8 cellular contexts compared by ENCODE assay signal in the genomic region with DNA sequence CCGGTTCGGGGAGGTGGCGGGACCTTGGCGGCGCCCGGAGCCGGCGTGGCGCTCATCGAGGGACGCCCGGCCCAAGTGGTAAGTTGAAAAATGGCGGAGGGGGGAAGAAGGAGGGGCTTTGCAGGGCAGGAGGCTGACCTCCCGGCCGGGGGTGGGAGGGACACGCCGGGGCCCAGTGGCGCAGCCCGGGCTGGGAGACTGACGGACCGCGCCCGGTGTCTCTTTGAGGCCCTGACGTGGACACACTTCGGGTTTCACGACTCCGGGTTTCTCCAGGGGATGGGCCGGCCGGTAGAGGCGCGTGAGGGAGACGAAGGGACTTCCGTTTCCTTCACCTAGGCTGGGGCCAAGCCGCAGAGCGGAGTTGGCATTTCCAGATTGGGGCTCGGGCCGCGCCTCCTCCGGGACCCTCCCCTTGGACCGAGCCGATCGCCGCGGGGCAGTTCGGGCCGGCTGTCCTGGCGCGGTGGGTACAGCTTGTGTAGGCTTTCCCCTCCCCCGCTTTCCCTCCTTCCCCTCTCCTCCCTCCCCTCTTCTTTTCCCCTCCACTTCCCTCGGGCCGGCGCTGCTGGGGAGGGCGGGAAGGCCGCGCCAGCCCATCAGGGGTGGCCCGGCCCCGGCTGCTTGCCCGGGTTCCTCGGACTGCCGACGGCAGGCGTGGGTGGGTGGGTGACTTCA. TPM values are rescaled to one million over a fixed set of nuclear protein-coding genes. Genes with fewer than 3 reads are reported as not detected.
DNase-seq lines count a peak whose midpoint lies in the region; ATAC-seq and TF ChIP-seq lines count a peak whose summit lies in the region.

A gene (plus strand): TSS at position 226 of the 678 bp plus-strand sequence. CDS start 25,610 bp downstream, outside the sequence.

- CTCF ChIA-PET in AG04450 (lab: Charles Lee) = interaction anchor here (0.9 kb wide), 1 partner anchor 27 kb away, joined by 11 read pairs; no protein-coding TSS in a partner anchor

- peak within 1 kb of the TSS; percentile 97 for H3K27ac ChIP-seq in AG04450 (ENCODE audit: low read depth, low read length)

- H3K4me3 ChIP-seq in AG04450 (ENCODE audit: low read depth, low read length) = peak within 1 kb of the TSS; percentile 66
- H3K4me3 ChIP-seq in choroid plexus epithelial cell (ENCODE audit: low read depth, low read length) = peak within 1 kb of the TSS; percentile 78

- no peaks in the 10 kb centered on the region for H3K27me3 ChIP-seq in AG04450 (ENCODE audit: control insufficient read depth, insufficient read depth, low read length)

- TF ChIP-seq CTCF in AG04450 (IDR thresholded peaks at IDR 0.05; ENCODE audit: low read depth, low read length) (no peak), choroid plexus epithelial cell (conservative IDR thresholded peaks at IDR 0.05; ENCODE audit: low read depth, low read length) (peak; percentile 5)

- no peaks in the 10 kb centered on the region for H3K9me3 ChIP-seq in AG04450 (ENCODE audit: control insufficient read depth, insufficient read depth, low read length)

- DNase-seq in AG04450 (ENCODE audit: low read depth, low spot score) = peak; percentile 61
- DNase-seq in NCI-H226 = peak; percentile 89
- peak; percentile 40 to 41 for DNase-seq in activated CD4-positive, alpha-beta T cell treated with anti-CD3 and anti-CD28 coated beads for 24 hours (ENCODE audit: low read depth in 2 of 2)
- peak; percentile 91 for DNase-seq in choroid plexus epithelial cell (ENCODE audit: low read depth)
- peak; percentile 65 for DNase-seq in kidney glomerular epithelial cell (lab: John Stamatoyannopoulos, UW)
- DNase-seq in stimulated activated CD4-positive, alpha-beta T cell treated with anti-CD3 and anti-CD28 coated beads, Interleukin-1b, Interleukin-23, amount 100 ng/mL, for 24 hours (ENCODE audit: low read depth in 4 of 4, low spot score in 1 of 4) = peak; percentile 15 to 51 (median 26)

- ATAC-seq in GM18858 (IDR thresholded peaks at IDR 0.05; ENCODE audit: unreplicated experiment) = peak; percentile 48
- ATAC-seq in HG03066 (IDR thresholded peaks at IDR 0.05; ENCODE audit: low read depth, unreplicated experiment) = peak; percentile 71

- POLR2A ChIA-PET in AG04450 (lab: Yijun Ruan, JAX) = interaction anchor here (0.6 to 1.3 kb wide), 3 partner anchors 9 to 100 kb away, joined by 3 to 5 read pairs (median 3); no protein-coding TSS in a partner anchor

RNA-seq across cellular contexts. Expression of the gene that starts here (rescaled TPM):
- 15.8 and 18.6 TPM in 2 replicates for polyA plus RNA-seq in AG04450 (2011; rRNA removed)
- 17.4 and 21.2 TPM in 2 replicates for polyA minus RNA-seq in AG04450 (2011; rRNA and poly(A)+ RNA removed)

Comparison
In these comparisons a context has a peak if more than half of its experiments do, and no peak if none do; other contexts are left out.
1. Peak in every context shown above with its lines: DNase-seq, ATAC-seq, H3K4me3 ChIP-seq and H3K27ac ChIP-seq.
2. DNase-seq: peak in every context shown above with its lines; median percentile 91 in choroid plexus epithelial cell; 89 in NCI-H226; 65 in kidney glomerular epithelial cell; 61 in AG04450; 40 in activated CD4-positive, alpha-beta T cell treated with anti-CD3 and anti-CD28 coated beads for 24 hours; 26 in stimulated activated CD4-positive, alpha-beta T cell treated with anti-CD3 and anti-CD28 coated beads, Interleukin-1b, Interleukin-23, amount 100 ng/mL, for 24 hours.